ENCODE assay signal across 31 cellular contexts in the genomic region with DNA sequence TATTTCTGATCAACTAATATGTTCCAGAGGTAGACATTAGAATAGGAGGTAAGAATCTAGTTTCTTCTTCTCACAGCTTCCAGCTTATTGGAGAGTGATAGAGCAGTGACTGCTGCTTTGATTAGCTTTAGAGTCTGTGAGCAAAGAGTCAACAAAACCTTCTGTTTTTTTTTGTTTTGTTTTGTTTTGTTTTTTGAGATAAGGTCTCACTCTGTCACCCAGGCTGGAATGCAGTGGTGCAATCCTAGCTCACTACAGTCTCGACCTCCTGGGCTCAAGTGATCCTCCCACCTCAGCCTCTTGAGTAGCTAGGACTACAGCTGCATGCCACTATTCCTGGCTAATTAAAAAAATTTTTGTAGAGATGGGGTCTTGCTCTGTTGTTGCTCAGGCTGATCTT. TPM values are rescaled to one million over a fixed set of nuclear protein-coding genes. Genes with fewer than 3 reads are reported as not detected.
"Had no signal": no experiment of that assay in that cellular context is flagged by ENCODE, and none has a peak within 500 bp of the region (broad histone marks: within the 10 kb centered on the region; RNA-seq: fewer than 3 reads in every experiment).

No MANE protein-coding gene starts in this region.

- H3K36me3 Mint-ChIP-seq: natural killer cell; stimulated activated effector memory CD8-positive, alpha-beta T cell treated with anti-CD3 and anti-CD28 coated beads, Interleukin-12 subunit alpha, Interleukin-12 subunit beta, amount 100 ng/mL, for 72 hours had no signal

- H3K27ac ChIP-seq: dorsolateral prefrontal cortex, epithelial cell of prostate, heart right ventricle, lower lobe of right lung, parathyroid adenoma, prostate gland, right atrium auricular region, sigmoid colon, stomach, testis, tibial artery, upper lobe of left lung, vagina had no signal

- H3K9me3 ChIP-seq: heart right ventricle, lower lobe of right lung, prostate gland, right atrium auricular region, sigmoid colon, stomach, testis, tibial artery, upper lobe of left lung, vagina had no signal

- H3K4me3 Mint-ChIP-seq: natural killer cell; stimulated activated effector memory CD8-positive, alpha-beta T cell treated with anti-CD3 and anti-CD28 coated beads, Interleukin-12 subunit alpha, Interleukin-12 subunit beta, amount 100 ng/mL, for 72 hours had no signal

- H3K27me3 ChIP-seq: right atrium auricular region, sigmoid colon, stomach, testis, tibial artery, upper lobe of left lung, vagina had no signal

- DNase-seq: dorsolateral prefrontal cortex; effector CD4-positive, alpha-beta T cell; foreskin melanocyte; glutamatergic neuron; heart right ventricle; hippocampal formation; kidney glomerular epithelial cell; left colon; left ventricle myocardium superior; lower lobe of right lung; natural killer cell; sigmoid colon; stimulated activated CD4-positive, alpha-beta T cell treated with anti-CD3 and anti-CD28 coated beads, Interleukin-2, amount 100 ng/mL, for 24 hours; stimulated activated CD4-positive, alpha-beta T cell treated with anti-CD3 and anti-CD28 coated beads, Interleukin-4, amount 100 ng/mL, for 24 hours; stimulated activated naive CD4-positive, alpha-beta T cell treated with Interleukin-2 at 50 U/mL for 16 hours; stomach; testis; tibial artery; upper lobe of left lung had no signal

- H3K27ac Mint-ChIP-seq: natural killer cell; stimulated activated effector memory CD8-positive, alpha-beta T cell treated with anti-CD3 and anti-CD28 coated beads, Interleukin-12 subunit alpha, Interleukin-12 subunit beta, amount 100 ng/mL, for 72 hours had no signal

- H3K4me1 Mint-ChIP-seq: natural killer cell; stimulated activated effector memory CD8-positive, alpha-beta T cell treated with anti-CD3 and anti-CD28 coated beads, Interleukin-12 subunit alpha, Interleukin-12 subunit beta, amount 100 ng/mL, for 72 hours had no signal

- ATAC-seq: esophagus mucosa; heart right ventricle; left colon; left ventricle myocardium superior; lower lobe of right lung; natural killer cell; stimulated activated effector memory CD8-positive, alpha-beta T cell treated with anti-CD3 and anti-CD28 coated beads, Interleukin-12 subunit alpha, Interleukin-12 subunit beta, amount 100 ng/mL, for 72 hours had no signal

- H3K4me3 ChIP-seq: dorsolateral prefrontal cortex, heart right ventricle, lower lobe of right lung, prostate gland, right atrium auricular region, sigmoid colon, stomach, testis, tibial artery, upper lobe of left lung, vagina had no signal

- H3K4me1 ChIP-seq: heart right ventricle, parathyroid adenoma, prostate gland, right atrium auricular region, sigmoid colon, stomach, tibial artery, upper lobe of left lung, vagina had no signal

- H3K9me3 Mint-ChIP-seq: natural killer cell; stimulated activated effector memory CD8-positive, alpha-beta T cell treated with anti-CD3 and anti-CD28 coated beads, Interleukin-12 subunit alpha, Interleukin-12 subunit beta, amount 100 ng/mL, for 72 hours had no signal

- H2AFZ ChIP-seq: parathyroid adenoma had no signal

- H3K36me3 ChIP-seq: heart right ventricle, lower lobe of right lung, prostate gland, right atrium auricular region, sigmoid colon, stomach, tibial artery, upper lobe of left lung, vagina had no signal

- H3K79me2 ChIP-seq: parathyroid adenoma had no signal

- H3K9ac ChIP-seq: parathyroid adenoma had no signal

RNA-seq across cellular contexts. Expression of gene TSBP1, which starts 39.3 kb away (rescaled TPM):
- total RNA-seq: cerebellum, dorsolateral prefrontal cortex, esophagus mucosa, heart right ventricle, left colon, left ventricle myocardium superior, lower lobe of right lung, mononuclear cell, natural killer cell, omental fat pad, right atrium auricular region, sigmoid colon, skeletal muscle tissue, stomach, subcutaneous adipose tissue, upper lobe of left lung, vagina had no signal
